Comparison of ENCODE assay signal across 8 cellular contexts in the genomic region with DNA sequence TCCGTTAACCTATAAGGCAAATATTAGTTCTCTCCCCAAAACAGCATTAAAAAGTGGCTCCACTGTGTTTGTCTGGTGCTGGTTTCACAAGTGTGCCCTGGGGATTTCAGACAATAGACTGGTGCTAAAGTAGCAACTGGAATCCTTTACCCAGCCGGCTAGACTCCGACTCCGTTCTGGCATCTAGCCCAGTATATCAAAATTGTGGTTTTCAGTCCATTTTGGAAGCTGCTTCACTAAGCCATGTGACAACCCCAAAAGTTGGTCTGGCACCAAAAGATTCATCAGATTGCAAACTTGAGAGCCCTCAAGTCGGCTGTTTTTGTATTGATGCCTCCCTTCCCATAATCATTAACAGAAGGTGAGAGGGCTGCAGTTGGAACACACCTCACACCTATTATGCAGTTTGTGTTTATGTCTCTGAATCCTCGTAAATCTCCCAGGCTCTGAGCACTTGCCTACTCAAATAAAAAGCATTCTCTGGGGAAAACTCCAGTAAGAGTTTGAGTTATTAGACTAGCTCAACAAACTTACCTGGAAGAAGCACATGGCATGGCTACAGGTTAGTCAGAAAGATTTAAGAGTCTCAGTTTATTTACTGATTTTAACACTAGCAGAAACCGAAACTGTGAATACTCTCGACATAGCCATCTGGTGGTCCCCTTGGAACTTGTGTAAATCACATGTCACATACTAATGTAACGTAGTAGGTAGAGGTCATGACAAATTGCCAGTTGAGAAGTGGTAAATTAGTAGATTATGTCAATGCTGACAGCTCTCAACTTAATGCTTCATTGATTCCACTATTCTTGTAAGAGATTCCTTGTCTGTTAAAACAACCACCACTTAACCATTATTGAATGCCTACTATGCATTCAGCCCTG. TPM values are rescaled to one million over a fixed set of nuclear protein-coding genes. Genes with fewer than 3 reads are reported as not detected.
A peak's percentile ranks its signal among the peaks of the same experiment; 100 is the strongest.
DNase-seq lines count a peak whose midpoint lies in the region; ATAC-seq and TF ChIP-seq lines count a peak whose summit lies in the region.

No MANE protein-coding gene starts in this region.

- TF ChIP-seq CTCF in endothelial cell (IDR thresholded peaks at IDR 0.05; ENCODE audit: unreplicated experiment): no peak

- ATAC-seq in GM18511 (IDR thresholded peaks at IDR 0.05; ENCODE audit: unreplicated experiment): peak; percentile 88
- ATAC-seq in HG02759 (IDR thresholded peaks at IDR 0.05; ENCODE audit: unreplicated experiment): peak; percentile 81

- H3K9me3 Mint-ChIP-seq in CD8-positive, alpha-beta memory T cell: no peaks in the 10 kb centered on the region
- H3K9me3 Mint-ChIP-seq in endothelial cell (ENCODE audit: unreplicated experiment): no peaks in the 10 kb centered on the region

- CTCF ChIA-PET in CD8-positive, alpha-beta memory T cell (lab: Charles Lee): no interaction called here

- H3K4me1 Mint-ChIP-seq in CD8-positive, alpha-beta memory T cell: peaks cover 0 to 8% (median 0%) of the 10 kb centered on the region in 3 donors
- H3K4me1 Mint-ChIP-seq in endothelial cell (ENCODE audit: unreplicated experiment): no peaks in the 10 kb centered on the region

- no peak overlapping the region for H3K9ac ChIP-seq in duodenal mucosa (ENCODE audit: low read depth in 1 of 2, low read length in 2 of 2)

- no peaks in the 10 kb centered on the region for H3K27me3 ChIP-seq in duodenal mucosa (ENCODE audit: control insufficient read depth in 1 of 2, insufficient read depth in 2 of 2, low read length in 2 of 2)
- H3K27me3 ChIP-seq in CD8-positive, alpha-beta memory T cell (ENCODE audit: insufficient read depth, low read length, poor library complexity, severe bottlenecking): no peaks in the 10 kb centered on the region

- H3K4me1 ChIP-seq in duodenal mucosa (ENCODE audit: control insufficient read depth in 1 of 2, insufficient read depth in 2 of 2, low read length in 2 of 2): peaks cover 0 to 14% of the 10 kb centered on the region in 2 donors
- no peaks in the 10 kb centered on the region for H3K4me1 ChIP-seq in CD8-positive, alpha-beta memory T cell (ENCODE audit: insufficient read depth, low read length)

- POLR2A ChIA-PET in CD8-positive, alpha-beta memory T cell (lab: Charles Lee): no interaction called here

- H3K36me3 ChIP-seq in duodenal mucosa (ENCODE audit: control insufficient read depth in 1 of 2, insufficient read depth in 2 of 2, low read length in 2 of 2): no peaks in the 10 kb centered on the region
- no peaks in the 10 kb centered on the region for H3K36me3 ChIP-seq in CD8-positive, alpha-beta memory T cell (ENCODE audit: insufficient read depth, low read length)

- peaks cover 4 to 5% of the 10 kb centered on the region in 2 donors for H3K27me3 Mint-ChIP-seq in CD8-positive, alpha-beta memory T cell
- H3K27me3 Mint-ChIP-seq in endothelial cell (ENCODE audit: unreplicated experiment): peaks cover 3% of the 10 kb centered on the region

- no peak overlapping the region for H3K27ac ChIP-seq in duodenal mucosa (ENCODE audit: low read depth, low read length)
- no peak overlapping the region for H3K27ac ChIP-seq in CD8-positive, alpha-beta memory T cell (ENCODE audit: low read depth, low read length)

- DNase-seq in NCI-H1694 treated with DMSO at 0.1 percent for 48 hours (lab: John Stamatoyannopoulos, UW): peak; percentile 83
- DNase-seq in CD8-positive, alpha-beta memory T cell: no peak
- DNase-seq in 8988T: no peak
- no peak for DNase-seq in mucosa of gallbladder (ENCODE audit: low spot score)
- no peak for DNase-seq in endothelial cell (ENCODE audit: low spot score)

- H3K4me3 ChIP-seq in duodenal mucosa (ENCODE audit: low read depth in 1 of 2, low read length in 2 of 2): peak overlapping the region; percentile 3 to 16
- no peak overlapping the region for H3K4me3 ChIP-seq in CD8-positive, alpha-beta memory T cell (ENCODE audit: low read length)

- H3K4me3 Mint-ChIP-seq in CD8-positive, alpha-beta memory T cell: peak overlapping the region in 2 of 7 donors; percentile 3 to 33
- no peak overlapping the region for H3K4me3 Mint-ChIP-seq in endothelial cell (ENCODE audit: unreplicated experiment)

- no peak overlapping the region for H3K27ac Mint-ChIP-seq in CD8-positive, alpha-beta memory T cell
- no peak overlapping the region for H3K27ac Mint-ChIP-seq in endothelial cell (ENCODE audit: unreplicated experiment)

- no peaks in the 10 kb centered on the region for H3K36me3 Mint-ChIP-seq in CD8-positive, alpha-beta memory T cell
- no peaks in the 10 kb centered on the region for H3K36me3 Mint-ChIP-seq in endothelial cell (ENCODE audit: low read depth, unreplicated experiment)

- no peaks in the 10 kb centered on the region for H3K9me3 ChIP-seq in duodenal mucosa (ENCODE audit: control insufficient read depth in 1 of 2, low read length in 2 of 2)
- no peaks in the 10 kb centered on the region for H3K9me3 ChIP-seq in CD8-positive, alpha-beta memory T cell (ENCODE audit: low read length)

RNA-seq across cellular contexts. Expression of gene WNT16, which starts 14.8 kb away (rescaled TPM):
- total RNA-seq in CD8-positive, alpha-beta memory T cell: under 1 TPM in 1 of 2 experiments, not detected in 1; 0.09 TPM
- polyA plus RNA-seq in CD8-positive, alpha-beta memory T cell: not detected
- total RNA-seq in mucosa of gallbladder: 0.17 TPM
- total RNA-seq in endothelial cell (ENCODE audit: unreplicated experiment): not detected
